ENCODE assay signal across 12 cellular contexts in genomic region chr9:81729141-81729540, GRCh38. TPM values are rescaled to one million over a fixed set of nuclear protein-coding genes. Genes with fewer than 3 reads are reported as not detected.
DNase-seq lines count a peak whose midpoint lies in the region; ATAC-seq lines count a peak whose summit lies in the region.
"Had no signal": no experiment of that assay in that cellular context is flagged by ENCODE, and none has a peak within 500 bp of the region (broad histone marks: within the 10 kb centered on the region; RNA-seq: fewer than 3 reads in every experiment).

No MANE protein-coding gene starts in this region.

- no peak overlapping the region for H3K27ac ChIP-seq in GM23248
- H3K27ac ChIP-seq: transverse colon had no signal

- no peak overlapping the region for H3K4me2 ChIP-seq in GM23248 (ENCODE audit: unreplicated experiment)

- no peaks in the 10 kb centered on the region for H3K4me1 Mint-ChIP-seq in activated T-helper 1 cell treated with anti-CD3 and anti-CD28 coated beads, Interleukin-12 subunit alpha, Interleukin-12 subunit beta, Interleukin-2, Interleukin-4 antibody, amounts not matched to agents 30 ng/mL and 10 ng/mL and 1 ng/mL, durations not matched to agents 14 hours and 24 hours and 36 hours (ENCODE audit: low read depth)

- H3K36me3 Mint-ChIP-seq in activated T-helper 1 cell treated with anti-CD3 and anti-CD28 coated beads, Interleukin-12 subunit alpha, Interleukin-12 subunit beta, Interleukin-2, Interleukin-4 antibody, amounts not matched to agents 30 ng/mL and 10 ng/mL and 1 ng/mL, durations not matched to agents 14 hours and 24 hours and 36 hours (ENCODE audit: low read depth) = no peaks in the 10 kb centered on the region

- H3F3A ChIP-seq in GM23248 (ENCODE audit: insufficient read depth) = no peaks in the 10 kb centered on the region

- H3K79me2 ChIP-seq in GM23248 (ENCODE audit: insufficient read depth) = no peaks in the 10 kb centered on the region

- H3K9ac ChIP-seq in GM23248 = no peak overlapping the region

- peaks cover 3% of the 10 kb centered on the region for H3K9me3 Mint-ChIP-seq in activated T-helper 1 cell treated with anti-CD3 and anti-CD28 coated beads, Interleukin-12 subunit alpha, Interleukin-12 subunit beta, Interleukin-2, Interleukin-4 antibody, amounts not matched to agents 30 ng/mL and 10 ng/mL and 1 ng/mL, durations not matched to agents 14 hours and 24 hours and 36 hours
- H3K9me3 Mint-ChIP-seq: activated T-helper 2 cell treated with anti-CD3 and anti-CD28 coated beads, Interferon-gamma antibody, Interleukin-2, Interleukin-4, amounts not matched to agents 10 μg/mL and 5 μg/mL and 100 μg/mL, durations not matched to agents 14 hours and 24 hours and 36 hours had no signal

- no peak overlapping the region for H3K4me3 ChIP-seq in GM23248
- H3K4me3 ChIP-seq: transverse colon had no signal

- H3K4me3 Mint-ChIP-seq in activated T-helper 1 cell treated with anti-CD3 and anti-CD28 coated beads, Interleukin-12 subunit alpha, Interleukin-12 subunit beta, Interleukin-2, Interleukin-4 antibody, amounts not matched to agents 30 ng/mL and 10 ng/mL and 1 ng/mL, durations not matched to agents 14 hours and 24 hours and 36 hours = no peak overlapping the region

- no peaks in the 10 kb centered on the region for H3K9me3 ChIP-seq in GM23248 (ENCODE audit: low read depth)
- H3K9me3 ChIP-seq: transverse colon had no signal

- DNase-seq in NCI-H2227 (lab: John Stamatoyannopoulos, UW; ENCODE audit: unreplicated experiment) (peak; percentile 9), NCI-H2227 treated with DMSO at 0.1 percent for 48 hours (lab: John Stamatoyannopoulos, UW) (no peak), NCI-H1417 treated with DMSO at 0.1 percent for 48 hours (lab: John Stamatoyannopoulos, UW) (peak; percentile 18), mesenteric fat pad (ENCODE audit: low spot score) (no peak), T-helper 2 cell (no peak), GM23248 (no peak)
- DNase-seq in activated T-helper 1 cell treated with anti-CD3 and anti-CD28 coated beads, Interleukin-12 subunit alpha, Interleukin-12 subunit beta, Interleukin-2, Interleukin-4 antibody, amounts not matched to agents 30 ng/mL and 10 ng/mL and 1 ng/mL, durations not matched to agents 14 hours and 24 hours and 36 hours (ENCODE audit: low spot score) = no peak
- DNase-seq: ACHN, NCI-H82, transverse colon had no signal

- no peaks in the 10 kb centered on the region for H3K4me1 ChIP-seq in GM23248 (ENCODE audit: insufficient read depth)

- H3K27me3 ChIP-seq in GM23248 (replicated peaks; ENCODE audit: insufficient read depth) = 0 out of 2 replicates have a peak, but pooled peaks cover 4% of the 10 kb centered on the region
- H3K27me3 ChIP-seq: transverse colon had no signal

- intact Hi-C loops in activated T-helper 1 cell treated with anti-CD3 and anti-CD28 coated beads, Interleukin-12 subunit alpha, Interleukin-12 subunit beta, Interleukin-2, Interleukin-4 antibody, amounts not matched to agents 30 ng/mL and 10 ng/mL and 1 ng/mL, durations not matched to agents 14 hours and 24 hours and 36 hours (cut with micrococcal nuclease) = no loop called here

- H3K27ac Mint-ChIP-seq in activated T-helper 1 cell treated with anti-CD3 and anti-CD28 coated beads, Interleukin-12 subunit alpha, Interleukin-12 subunit beta, Interleukin-2, Interleukin-4 antibody, amounts not matched to agents 30 ng/mL and 10 ng/mL and 1 ng/mL, durations not matched to agents 14 hours and 24 hours and 36 hours = no peak overlapping the region
- H3K27ac Mint-ChIP-seq: activated T-helper 2 cell treated with anti-CD3 and anti-CD28 coated beads, Interferon-gamma antibody, Interleukin-2, Interleukin-4, amounts not matched to agents 10 μg/mL and 5 μg/mL and 100 μg/mL, durations not matched to agents 14 hours and 24 hours and 36 hours had no signal

- WGBS in GM23248 (ENCODE audit: low coverage in 1 of 2, low lambda C conversion rate in 2 of 2, missing lambda C conversion rate in 2 of 2), 2 experiments = 73 to 82% methylated on average over 4 of the region's 4 CpGs

- no peaks in the 10 kb centered on the region for H3K27me3 Mint-ChIP-seq in activated T-helper 1 cell treated with anti-CD3 and anti-CD28 coated beads, Interleukin-12 subunit alpha, Interleukin-12 subunit beta, Interleukin-2, Interleukin-4 antibody, amounts not matched to agents 30 ng/mL and 10 ng/mL and 1 ng/mL, durations not matched to agents 14 hours and 24 hours and 36 hours (ENCODE audit: insufficient read depth)

- no peaks in the 10 kb centered on the region for H3K9me2 ChIP-seq in GM23248 (ENCODE audit: insufficient read depth)

- no peaks in the 10 kb centered on the region for H3K36me3 ChIP-seq in GM23248 (ENCODE audit: low read depth)
- H3K36me3 ChIP-seq: transverse colon had no signal

- H4K20me1 ChIP-seq in GM23248 (ENCODE audit: insufficient read depth) = no peaks in the 10 kb centered on the region

- in situ Hi-C loops in GM23248 (cut with MboI) = no loop called here

- no peak overlapping the region for H2AFZ ChIP-seq in GM23248

- peak; percentile 76 for ATAC-seq in HG02938 (IDR thresholded peaks at IDR 0.05; ENCODE audit: unreplicated experiment)

RNA-seq across cellular contexts. Expression of gene TLE1, which starts 39.8 kb away (rescaled TPM):
- total RNA-seq in mesenteric fat pad = 115 TPM
- total RNA-seq in activated T-helper 1 cell treated with anti-CD3 and anti-CD28 coated beads, Interleukin-12 subunit alpha, Interleukin-12 subunit beta, Interleukin-2, Interleukin-4 antibody, amounts not matched to agents 30 ng/mL and 10 ng/mL and 1 ng/mL, durations not matched to agents 14 hours and 24 hours and 36 hours = 0.12 TPM in 1 of 2 replicates, not detected in the other
- total RNA-seq in GM23248 (2014; rRNA removed; shearing (Covaris generic)) = 14.4 and 16.7 TPM in 2 replicates
- 6.4 TPM in 2 replicates for polyA plus RNA-seq in GM23248 (2016; fragmentation: Nextera tagmentation; extraction: Ambion mirVana)

Comparison
In these comparisons a context has a peak if more than half of its experiments do, and no peak if none do; other contexts are left out.
1. DNase-seq: peak in NCI-H2227 (single experiment) and NCI-H1417 treated with DMSO at 0.1 percent for 48 hours (single experiment); none in NCI-H2227 treated with DMSO at 0.1 percent for 48 hours (single experiment), mesenteric fat pad (single experiment), T-helper 2 cell (0 of 5), activated T-helper 1 cell treated with anti-CD3 and anti-CD28 coated beads, Interleukin-12 subunit alpha, Interleukin-12 subunit beta, Interleukin-2, Interleukin-4 antibody, amounts not matched to agents 30 ng/mL and 10 ng/mL and 1 ng/mL, durations not matched to agents 14 hours and 24 hours and 36 hours (single experiment) and GM23248 (single experiment).
2. RNA of gene TLE1, which starts 39.8 kb away (total RNA-seq): 115 TPM in mesenteric fat pad (single experiment) and 14.4 to 16.7 TPM in GM23248; 0.12 TPM in activated T-helper 1 cell treated with anti-CD3 and anti-CD28 coated beads, Interleukin-12 subunit alpha, Interleukin-12 subunit beta, Interleukin-2, Interleukin-4 antibody, amounts not matched to agents 30 ng/mL and 10 ng/mL and 1 ng/mL, durations not matched to agents 14 hours and 24 hours and 36 hours; every median in the first group is over 10 times any median in the second.